In the genomic region with DNA sequence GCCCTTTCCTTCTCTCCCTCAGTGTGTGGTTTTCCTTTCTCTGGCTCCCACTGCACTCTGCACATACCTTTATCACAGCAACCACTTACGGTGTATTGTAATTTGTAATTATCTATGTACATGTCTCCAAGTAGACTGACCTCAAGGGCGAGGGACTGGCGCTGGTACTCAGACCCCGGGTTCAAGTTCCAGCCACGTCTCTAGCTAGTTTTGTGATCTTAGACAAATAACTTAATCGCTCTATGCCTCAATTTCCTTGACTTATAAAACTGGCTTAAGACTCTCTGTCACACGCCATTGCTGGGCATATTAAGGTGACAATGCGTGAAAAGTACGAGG, we compare ENCODE assay signal across 7 cellular contexts. TPM values are rescaled to one million over a fixed set of nuclear protein-coding genes. Genes with fewer than 3 reads are reported as not detected.
DNase-seq lines count a peak whose midpoint lies in the region; ATAC-seq and TF ChIP-seq lines count a peak whose summit lies in the region.

No MANE protein-coding gene starts in this region.

- H3K9me3 ChIP-seq in hepatocyte (ENCODE audit: low read depth): no peaks in the 10 kb centered on the region

- H4K20me1 ChIP-seq in hepatocyte (ENCODE audit: insufficient read depth, poor library complexity, severe bottlenecking): peaks cover 2% of the 10 kb centered on the region

- ATAC-seq in GM18498 (IDR thresholded peaks at IDR 0.05; ENCODE audit: unreplicated experiment): no peak

- H3K4me1 ChIP-seq in hepatocyte (ENCODE audit: insufficient read depth): peaks cover 3% of the 10 kb centered on the region

- H2AFZ ChIP-seq in hepatocyte: peak overlapping the region; percentile 57

- H3K27ac ChIP-seq in hepatocyte: peak overlapping the region; percentile 78

- TF ChIP-seq CTCF in HFF-Myc (IDR thresholded peaks at IDR 0.05; ENCODE audit: low read depth, low read length, missing control alignments) (no peak), WI38 (IDR thresholded peaks at IDR 0.05; ENCODE audit: low read depth, low read length) (no peak), hepatocyte (IDR thresholded peaks at IDR 0.05; ENCODE audit: poor library complexity) (no peak)

- peak overlapping the region; percentile 70 for H3K4me2 ChIP-seq in hepatocyte

- H3K36me3 ChIP-seq in hepatocyte (replicated peaks; ENCODE audit: insufficient read depth, low read depth): no peaks in the 10 kb centered on the region

- peak overlapping the region; percentile 74 for H3K4me3 ChIP-seq in HFF-Myc (replicated peaks; ENCODE audit: low read depth, low read length)
- H3K4me3 ChIP-seq in WI38 (ENCODE audit: low read depth, low read length): peak overlapping the region; percentile 96
- no peak overlapping the region for H3K4me3 ChIP-seq in hepatocyte

- no peaks in the 10 kb centered on the region for H3K9me2 ChIP-seq in hepatocyte (replicated peaks; ENCODE audit: insufficient read depth)

- no peaks in the 10 kb centered on the region for H3K27me3 ChIP-seq in hepatocyte

- 43% methylated on average over 9 of the region's 9 CpGs for WGBS in hepatocyte (ENCODE audit: low lambda C conversion rate, missing lambda C conversion rate)

- H3K79me2 ChIP-seq in hepatocyte: peaks cover 36% of the 10 kb centered on the region

- DNase-seq in HFF-Myc (ENCODE audit: extremely low read depth, low read depth) (no peak), hepatocyte (ENCODE audit: low spot score) (peak; percentile 36), RKO (ENCODE audit: low spot score) (no peak), mesenteric fat pad (ENCODE audit: low spot score) (no peak)
- DNase-seq in stimulated activated CD8-positive, alpha-beta memory T cell treated with anti-CD3 and anti-CD28 coated beads, Interleukin-4, amount 100 ng/mL, for 48 hours: peak; percentile 32

RNA-seq across cellular contexts. Expression of gene SENP2, which starts 0.6 kb away (rescaled TPM):
- 34.8 and 35.2 TPM in 2 replicates for total RNA-seq in hepatocyte
- polyA plus RNA-seq in hepatocyte: 18.0 and 29.3 TPM in 2 replicates
- total RNA-seq in mesenteric fat pad: 51.1 TPM

RNA-seq across cellular contexts. Expression of gene LIPH, which starts 33.1 kb away (rescaled TPM):
- 10.7 and 442 TPM in 2 replicates for total RNA-seq in hepatocyte
- 4.9 and 7.5 TPM in 2 replicates for polyA plus RNA-seq in hepatocyte
- 0.48 TPM for total RNA-seq in mesenteric fat pad

Comparison
In these comparisons a context has a peak if more than half of its experiments do, and no peak if none do; other contexts are left out.
1. DNase-seq: peak in hepatocyte (single experiment) and stimulated activated CD8-positive, alpha-beta memory T cell treated with anti-CD3 and anti-CD28 coated beads, Interleukin-4, amount 100 ng/mL, for 48 hours (single experiment); none in HFF-Myc (single experiment), RKO (single experiment) and mesenteric fat pad (single experiment).